1 cellular context compared by ENCODE assay signal in the genomic region with DNA sequence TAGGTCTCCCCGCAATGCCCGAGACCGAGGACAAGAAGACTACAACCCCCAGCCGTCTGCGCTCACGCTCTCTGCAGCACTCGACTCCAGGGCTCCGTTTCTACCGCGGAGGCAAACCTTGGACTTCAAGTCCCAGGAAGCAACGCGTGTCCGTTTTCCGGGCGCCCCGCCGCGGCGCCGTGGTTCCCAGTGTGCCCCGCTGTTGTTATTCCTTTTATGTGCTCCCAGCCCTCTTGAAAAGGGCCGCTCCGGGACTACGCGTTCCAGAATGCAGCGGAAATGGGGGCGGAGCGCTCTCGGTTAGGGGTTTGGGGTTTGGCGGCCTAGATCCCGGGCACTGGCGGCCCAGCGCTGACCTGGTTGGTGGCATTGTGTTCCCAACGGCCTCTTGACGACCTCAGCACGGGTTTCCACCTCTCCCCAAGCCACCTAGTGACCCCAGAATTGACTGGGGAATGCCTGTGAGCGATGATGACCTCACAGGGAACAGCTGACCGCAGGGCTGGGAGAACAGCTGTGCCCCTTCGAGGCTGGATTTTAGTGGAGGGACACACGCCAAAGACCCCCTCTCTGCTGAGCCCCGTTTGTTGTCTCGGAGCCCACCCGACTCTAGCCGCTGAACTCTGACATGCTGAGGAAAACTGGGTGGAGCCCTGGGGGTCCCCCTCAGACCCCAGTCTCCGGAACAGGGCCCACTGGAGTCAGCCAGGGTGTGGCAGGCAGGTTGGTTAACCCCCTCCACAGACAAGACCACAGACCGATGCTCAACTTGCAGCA.
TF ChIP-seq lines count a peak whose summit lies in the region.

No MANE protein-coding gene starts in this region.

TF ChIP-seq in K562, 482 proteins besides CTCF, POLR2A, EP300 and RAD21 (continued from another document):
- TF ChIP-seq RBM15 (IDR thresholded peaks at IDR 0.05; ENCODE audit: insufficient read depth, low read length) (no peak), SAFB2 (IDR thresholded peaks at IDR 0.05; ENCODE audit: borderline replicate concordance, low read depth, low read length, severe bottlenecking) (no peak), YBX1 (IDR thresholded peaks at IDR 0.05) (no peak), ZNF766 (CRISPR knock-in tag; conservative IDR thresholded peaks at IDR 0.05) (peak; percentile 97), RB1 (IDR thresholded peaks at IDR 0.05; ENCODE audit: low read depth) (peak; percentile 44), BRF1 (IDR thresholded peaks at IDR 0.05; ENCODE audit: borderline replicate concordance, extremely low read depth, insufficient read length) (no peak), FOSL1 (tag; conservative IDR thresholded peaks at IDR 0.05) (peak; percentile 64; the same call in 1 of the 2 replicates), JUND (IDR thresholded peaks at IDR 0.05; ENCODE audit: borderline replicate concordance, low read depth, low read length) (peak; percentile 73), JUND (tag; IDR thresholded peaks at IDR 0.05; ENCODE audit: borderline replicate concordance, low read depth, low read length) (peak; percentile 87; the same call in 2 of the 3 replicates), ARID2 (IDR thresholded peaks at IDR 0.05) (no peak), CBFA2T2 (conservative IDR thresholded peaks at IDR 0.05) (no peak), ZNF263 (CRISPR knock-in tag; IDR thresholded peaks at IDR 0.05; ENCODE audit: borderline replicate concordance) (no peak), SNRNP70 (optimal IDR thresholded peaks at IDR 0.05; ENCODE audit: low read depth, low read length) (no peak), NFIC (IDR thresholded peaks at IDR 0.05) (peak; percentile 24; the same call in 1 of the 2 replicates), PHF21A (IDR thresholded peaks at IDR 0.05; ENCODE audit: borderline replicate concordance, low read depth) (no peak)
- TF ChIP-seq, protein P1, sequence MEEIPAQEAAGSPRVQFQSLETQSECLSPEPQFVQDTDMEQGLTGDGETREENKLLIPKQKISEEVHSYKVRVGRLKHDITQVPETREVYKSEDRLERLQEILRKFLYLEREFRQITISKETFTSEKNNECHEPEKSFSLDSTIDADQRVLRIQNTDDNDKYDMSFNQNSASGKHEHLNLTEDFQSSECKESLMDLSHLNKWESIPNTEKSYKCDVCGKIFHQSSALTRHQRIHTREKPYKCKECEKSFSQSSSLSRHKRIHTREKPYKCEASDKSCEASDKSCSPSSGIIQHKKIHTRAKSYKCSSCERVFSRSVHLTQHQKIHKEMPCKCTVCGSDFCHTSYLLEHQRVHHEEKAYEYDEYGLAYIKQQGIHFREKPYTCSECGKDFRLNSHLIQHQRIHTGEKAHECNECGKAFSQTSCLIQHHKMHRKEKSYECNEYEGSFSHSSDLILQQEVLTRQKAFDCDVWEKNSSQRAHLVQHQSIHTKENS (CRISPR knock-in tag; IDR thresholded peaks at IDR 0.05) = no peak
- TF ChIP-seq, protein P2, sequence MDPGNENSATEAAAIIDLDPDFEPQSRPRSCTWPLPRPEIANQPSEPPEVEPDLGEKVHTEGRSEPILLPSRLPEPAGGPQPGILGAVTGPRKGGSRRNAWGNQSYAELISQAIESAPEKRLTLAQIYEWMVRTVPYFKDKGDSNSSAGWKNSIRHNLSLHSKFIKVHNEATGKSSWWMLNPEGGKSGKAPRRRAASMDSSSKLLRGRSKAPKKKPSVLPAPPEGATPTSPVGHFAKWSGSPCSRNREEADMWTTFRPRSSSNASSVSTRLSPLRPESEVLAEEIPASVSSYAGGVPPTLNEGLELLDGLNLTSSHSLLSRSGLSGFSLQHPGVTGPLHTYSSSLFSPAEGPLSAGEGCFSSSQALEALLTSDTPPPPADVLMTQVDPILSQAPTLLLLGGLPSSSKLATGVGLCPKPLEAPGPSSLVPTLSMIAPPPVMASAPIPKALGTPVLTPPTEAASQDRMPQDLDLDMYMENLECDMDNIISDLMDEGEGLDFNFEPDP (CRISPR knock-in tag; IDR thresholded peaks at IDR 0.05) = no peak
- TF ChIP-seq, protein P3, sequence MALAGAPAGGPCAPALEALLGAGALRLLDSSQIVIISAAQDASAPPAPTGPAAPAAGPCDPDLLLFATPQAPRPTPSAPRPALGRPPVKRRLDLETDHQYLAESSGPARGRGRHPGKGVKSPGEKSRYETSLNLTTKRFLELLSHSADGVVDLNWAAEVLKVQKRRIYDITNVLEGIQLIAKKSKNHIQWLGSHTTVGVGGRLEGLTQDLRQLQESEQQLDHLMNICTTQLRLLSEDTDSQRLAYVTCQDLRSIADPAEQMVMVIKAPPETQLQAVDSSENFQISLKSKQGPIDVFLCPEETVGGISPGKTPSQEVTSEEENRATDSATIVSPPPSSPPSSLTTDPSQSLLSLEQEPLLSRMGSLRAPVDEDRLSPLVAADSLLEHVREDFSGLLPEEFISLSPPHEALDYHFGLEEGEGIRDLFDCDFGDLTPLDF (CRISPR knock-in tag; IDR thresholded peaks at IDR 0.05) = peak; percentile 89
- TF ChIP-seq, protein P4, sequence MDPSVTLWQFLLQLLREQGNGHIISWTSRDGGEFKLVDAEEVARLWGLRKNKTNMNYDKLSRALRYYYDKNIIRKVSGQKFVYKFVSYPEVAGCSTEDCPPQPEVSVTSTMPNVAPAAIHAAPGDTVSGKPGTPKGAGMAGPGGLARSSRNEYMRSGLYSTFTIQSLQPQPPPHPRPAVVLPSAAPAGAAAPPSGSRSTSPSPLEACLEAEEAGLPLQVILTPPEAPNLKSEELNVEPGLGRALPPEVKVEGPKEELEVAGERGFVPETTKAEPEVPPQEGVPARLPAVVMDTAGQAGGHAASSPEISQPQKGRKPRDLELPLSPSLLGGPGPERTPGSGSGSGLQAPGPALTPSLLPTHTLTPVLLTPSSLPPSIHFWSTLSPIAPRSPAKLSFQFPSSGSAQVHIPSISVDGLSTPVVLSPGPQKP (CRISPR knock-in tag; IDR thresholded peaks at IDR 0.05) = no peak
TF ChIP-seq in K562: peak in this region for 180.
